Comparison of ENCODE assay signal across 23 cellular contexts in genomic region chr7:29962035-29962434, GRCh38.
"Had no signal": no experiment of that assay in that cellular context is flagged by ENCODE, and none has a peak within 500 bp of the region (broad histone marks: within the 10 kb centered on the region; RNA-seq: fewer than 3 reads in every experiment).

No MANE protein-coding gene starts in this region.

- FAIRE-seq: keratinocyte had no signal

- H3K36me3 Mint-ChIP-seq: natural killer cell had no signal

- ATAC-seq: left colon; left lung; lower lobe of right lung; natural killer cell; right lobe of liver; stimulated activated memory B cell treated with anti-CD40 and anti-IgM and Interleukin-4, amounts not matched to agents 10 μg/mL and 1 μg/mL and 100 μg/mL, for 72 hours; stimulated activated naive CD8-positive, alpha-beta T cell treated with anti-CD3 and anti-CD28 coated beads, Interleukin-15, amount 100 ng/mL, for 72 hours had no signal

- H3K27ac Mint-ChIP-seq: natural killer cell; nephron progenitor cell; neural progenitor cell; progenitor cell of endocrine pancreas; stimulated activated memory B cell treated with anti-CD40 and anti-IgM and Interleukin-4, amounts not matched to agents 10 μg/mL and 1 μg/mL and 100 μg/mL, for 72 hours; stimulated activated naive CD8-positive, alpha-beta T cell treated with anti-CD3 and anti-CD28 coated beads, Interleukin-15, amount 100 ng/mL, for 72 hours; type B pancreatic cell had no signal

- H3K27me3 Mint-ChIP-seq: progenitor cell of endocrine pancreas; stimulated activated memory B cell treated with anti-CD40 and anti-IgM and Interleukin-4, amounts not matched to agents 10 μg/mL and 1 μg/mL and 100 μg/mL, for 72 hours; stimulated activated naive CD8-positive, alpha-beta T cell treated with anti-CD3 and anti-CD28 coated beads, Interleukin-15, amount 100 ng/mL, for 72 hours; type B pancreatic cell had no signal

- DNase-seq: hippocampal formation; left colon; left lung; lower lobe of right lung; mammary epithelial cell; mesenchymal stem cell; natural killer cell; nephron progenitor cell; occipital lobe; right lobe of liver; stimulated activated CD4-positive, alpha-beta T cell treated with anti-CD3 and anti-CD28 coated beads, Interleukin-1b, Interleukin-23, amount 100 ng/mL, for 48 hours; stimulated activated CD4-positive, alpha-beta T cell treated with anti-CD3 and anti-CD28 coated beads, Interleukin-2, amount 100 ng/mL, for 48 hours; stimulated activated CD4-positive, alpha-beta T cell treated with anti-CD3 and anti-CD28 coated beads, Interleukin-4, amount 100 ng/mL, for 4 hours; stimulated activated CD8-positive, alpha-beta memory T cell treated with anti-CD3 and anti-CD28 coated beads, Interleukin-4, amount 100 ng/mL, for 48 hours; stimulated activated naive CD4-positive, alpha-beta T cell treated with Interleukin-2 at 50 U/mL for 16 hours; stimulated activated naive CD8-positive, alpha-beta T cell treated with anti-CD3 and anti-CD28 coated beads, Interleukin-15, amount 100 ng/mL, for 72 hours; substantia nigra; uterus had no signal

- H3K9me3 Mint-ChIP-seq: natural killer cell; stimulated activated memory B cell treated with anti-CD40 and anti-IgM and Interleukin-4, amounts not matched to agents 10 μg/mL and 1 μg/mL and 100 μg/mL, for 72 hours; stimulated activated naive CD8-positive, alpha-beta T cell treated with anti-CD3 and anti-CD28 coated beads, Interleukin-15, amount 100 ng/mL, for 72 hours; type B pancreatic cell had no signal

- H3K4me3 Mint-ChIP-seq: natural killer cell; nephron progenitor cell; neural progenitor cell; stimulated activated memory B cell treated with anti-CD40 and anti-IgM and Interleukin-4, amounts not matched to agents 10 μg/mL and 1 μg/mL and 100 μg/mL, for 72 hours; stimulated activated naive CD8-positive, alpha-beta T cell treated with anti-CD3 and anti-CD28 coated beads, Interleukin-15, amount 100 ng/mL, for 72 hours; type B pancreatic cell had no signal
